In genomic region chr10:101214446-101215396, GRCh38 we compare ENCODE assay signal across 8 cellular contexts. TPM values are rescaled to one million over a fixed set of nuclear protein-coding genes. Genes with fewer than 3 reads are reported as not detected.
DNase-seq lines count a peak whose midpoint lies in the region; ATAC-seq and TF ChIP-seq lines count a peak whose summit lies in the region.

No MANE protein-coding gene starts in this region.

- peak; percentile 55 for ATAC-seq in GM21526 (IDR thresholded peaks at IDR 0.05; ENCODE audit: low FRiP score, unreplicated experiment)
- peak; percentile 79 to 87 for ATAC-seq in lower lobe of right lung
- ATAC-seq in GM21717 (IDR thresholded peaks at IDR 0.05; ENCODE audit: unreplicated experiment) = no peak

- H3K27me3 Mint-ChIP-seq in chondrocyte (ENCODE audit: low read depth) = peaks cover 82% of the 10 kb centered on the region

- H3K9me3 ChIP-seq in BLaER1 treated with 17β-estradiol and CSF1 and Interleukin-3, amounts not matched to agents 10 nM and 100 nM (replicated peaks in 1 of 11) = no peaks in the 10 kb centered on the region
- no peaks in the 10 kb centered on the region for H3K9me3 ChIP-seq in lower lobe of right lung

- intact Hi-C loops in lower lobe of right lung (cut with DNase I) = no loop called here

- peaks cover 23% of the 10 kb centered on the region for H3K4me1 Mint-ChIP-seq in chondrocyte (ENCODE audit: low read depth)

- no peaks in the 10 kb centered on the region for H3K9me3 Mint-ChIP-seq in chondrocyte (ENCODE audit: low read depth)

- peaks cover 78 to 100% (median 90%) of the 10 kb centered on the region in 11 experiments for H3K27me3 ChIP-seq in BLaER1 treated with 17β-estradiol and CSF1 and Interleukin-3, amounts not matched to agents 10 nM and 100 nM
- peaks cover 92% of the 10 kb centered on the region for H3K27me3 ChIP-seq in lower lobe of right lung (ENCODE audit: low read depth)

- DNase-seq in NCI-H2171 (lab: John Stamatoyannopoulos, UW) (peak; percentile 53), chondrocyte (ENCODE audit: low spot score) (no peak), lower lobe of right lung (peak; percentile 68)
- peak; percentile 70 to 77 for DNase-seq in activated CD4-positive, alpha-beta T cell treated with anti-CD3 and anti-CD28 coated beads for 4 hours
- peak; percentile 27 to 40 for DNase-seq in stimulated activated CD8-positive, alpha-beta memory T cell treated with anti-CD3 and anti-CD28 coated beads, Interleukin-15, amount 100 ng/mL, for 4 hours (ENCODE audit: low read depth in 2 of 2)

- H3K9ac ChIP-seq in BLaER1 treated with 17β-estradiol and CSF1 and Interleukin-3, amounts not matched to agents 10 nM and 100 nM = no peak overlapping the region

- no peak overlapping the region for H3K27ac Mint-ChIP-seq in chondrocyte (ENCODE audit: unreplicated experiment)

- peak overlapping the region; percentile 69 to 97 (median 91) for H3K4me2 ChIP-seq in BLaER1 treated with 17β-estradiol and CSF1 and Interleukin-3, amounts not matched to agents 10 nM and 100 nM

- no peaks in the 10 kb centered on the region for H3K36me3 ChIP-seq in BLaER1 treated with 17β-estradiol and CSF1 and Interleukin-3, amounts not matched to agents 10 nM and 100 nM
- no peaks in the 10 kb centered on the region for H3K36me3 ChIP-seq in lower lobe of right lung

- peak overlapping the region in 6 of 10 experiments; percentile 17 to 68 (median 52); a peak in 7 of 20 replicates for H3K4me3 ChIP-seq in BLaER1 treated with 17β-estradiol and CSF1 and Interleukin-3, amounts not matched to agents 10 nM and 100 nM
- H3K4me3 ChIP-seq in lower lobe of right lung = no peak overlapping the region

- H4K20me1 ChIP-seq in BLaER1 treated with 17β-estradiol and CSF1 and Interleukin-3, amounts not matched to agents 10 nM and 100 nM = peaks cover 0 to 64% (median 48%) of the 10 kb centered on the region in 11 experiments; a peak in 16 of 22 replicates

- peaks cover 0 to 29% (median 15%) of the 10 kb centered on the region in 10 experiments; a peak in 10 of 20 replicates for H3K4me1 ChIP-seq in BLaER1 treated with 17β-estradiol and CSF1 and Interleukin-3, amounts not matched to agents 10 nM and 100 nM
- peaks cover 45% of the 10 kb centered on the region for H3K4me1 ChIP-seq in lower lobe of right lung

- H3K36me3 Mint-ChIP-seq in chondrocyte (ENCODE audit: low read depth) = no peaks in the 10 kb centered on the region

- H3K4me3 Mint-ChIP-seq in chondrocyte (ENCODE audit: unreplicated experiment) = no peak overlapping the region

- no peak overlapping the region for H3K27ac ChIP-seq in BLaER1 treated with 17β-estradiol and CSF1 and Interleukin-3, amounts not matched to agents 10 nM and 100 nM
- no peak overlapping the region for H3K27ac ChIP-seq in lower lobe of right lung

- peak; percentile 97 for TF ChIP-seq CTCF in chondrocyte (IDR thresholded peaks at IDR 0.05)
- TF ChIP-seq CTCF in lower lobe of right lung (IDR thresholded peaks at IDR 0.05) = peak; percentile 89

RNA-seq across cellular contexts. Expression of gene LBX1, which starts 14.5 kb away (rescaled TPM):
- total RNA-seq in chondrocyte (not detected in 3 replicates), lower lobe of right lung (not detected)
